8 cellular contexts compared by ENCODE assay signal in the genomic region with DNA sequence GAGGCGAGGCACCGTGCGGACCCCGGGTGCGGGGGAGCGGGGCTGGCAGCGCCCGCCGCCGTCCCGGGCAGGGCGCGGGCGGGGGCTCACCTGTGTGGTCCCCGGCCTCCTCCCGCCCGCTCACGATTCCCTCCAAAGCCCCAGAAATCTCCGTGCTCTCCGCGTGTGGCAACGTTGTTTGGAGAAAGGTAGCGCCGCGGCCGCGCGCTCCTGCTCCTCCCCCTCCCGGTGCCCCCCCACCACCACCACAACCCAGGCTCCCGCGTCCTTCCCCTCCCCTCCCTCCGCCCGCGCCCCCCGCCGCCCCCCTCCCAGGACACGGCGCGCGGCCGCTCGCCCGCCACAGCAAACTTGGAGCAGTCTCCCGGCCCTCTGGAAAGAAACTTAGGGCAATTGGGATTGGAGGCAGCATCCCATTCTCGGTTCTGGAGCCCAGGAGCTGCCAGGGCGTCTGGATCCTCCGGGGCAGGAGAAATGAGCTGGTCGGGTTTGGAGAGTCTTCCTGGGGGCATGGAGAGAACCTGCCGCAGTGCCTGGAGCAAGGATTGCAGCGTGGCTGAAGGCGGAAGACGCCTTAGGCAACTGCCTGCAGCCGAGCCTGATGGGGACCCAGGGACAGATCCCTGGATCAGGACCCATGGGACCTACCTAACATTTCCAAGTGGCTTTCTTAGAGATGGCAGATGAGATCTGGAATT. TPM values are rescaled to one million over a fixed set of nuclear protein-coding genes. Genes with fewer than 3 reads are reported as not detected.
DNase-seq lines count a peak whose midpoint lies in the region; ATAC-seq, FAIRE-seq and TF ChIP-seq lines count a peak whose summit lies in the region.

No MANE protein-coding gene starts in this region.

- H3K4me1 ChIP-seq in ES-I3 (ENCODE audit: insufficient read depth, low read length) (peaks cover 33% of the 10 kb centered on the region), MM.1S (ENCODE audit: low read length) (peaks cover 20% of the 10 kb centered on the region), keratinocyte (ENCODE audit: control insufficient read depth, extremely low read depth, insufficient read depth, low read length) (peaks cover 19% of the 10 kb centered on the region)

- peaks cover 20% of the 10 kb centered on the region for H3F3A ChIP-seq in MM.1S (ENCODE audit: insufficient read depth, low read length)

- H2AFZ ChIP-seq in MM.1S (ENCODE audit: low read length) (peak overlapping the region; percentile 28; the same call in 1 of the 2 replicates), keratinocyte (ENCODE audit: control insufficient read depth, low read length) (no peak overlapping the region)

- H3K4me3 ChIP-seq in MM.1S (ENCODE audit: low read length) (peak overlapping the region; percentile 88), cardiac fibroblast (replicated peaks in 1 of 2; ENCODE audit: low read depth in 2 of 2, low read length in 2 of 2) (peak overlapping the region; percentile 82 to 97), keratinocyte (ENCODE audit: control insufficient read depth in 2 of 3, extremely low read depth in 1 of 3, insufficient read depth in 2 of 3, low read depth in 1 of 3, low read length in 3 of 3) (peak overlapping the region; percentile 81 to 95 (median 85)), skin epidermis (peak overlapping the region; percentile 77 to 98 (median 89))

- H3K79me2 ChIP-seq in MM.1S (ENCODE audit: low read length) (peaks cover 62% of the 10 kb centered on the region), keratinocyte (ENCODE audit: control insufficient read depth, insufficient read depth, low read length) (peaks cover 53% of the 10 kb centered on the region)

- DNase-seq in MM.1S (peak; percentile 38), T-helper 1 cell (peak in 3 of 5 donors; percentile 30 to 40 (median 30)), cardiac fibroblast (ENCODE audit: low read depth in 2 of 2) (peak; percentile 60 to 63), keratinocyte (ENCODE audit: low read depth, low spot score) (no peak), D721Med (ENCODE audit: insufficient read length, low spot score) (no peak)

- H3K27me3 ChIP-seq in MM.1S (replicated peaks; ENCODE audit: insufficient read depth, low read length), result no peaks in the 10 kb centered on the region
- H3K27me3 ChIP-seq in keratinocyte (ENCODE audit: control insufficient read depth, extremely low read depth, insufficient read depth, low read length), result no peaks in the 10 kb centered on the region

- H4K20me1 ChIP-seq in MM.1S (ENCODE audit: insufficient read depth, low read length) (no peaks in the 10 kb centered on the region), keratinocyte (ENCODE audit: control insufficient read depth, extremely low read depth, insufficient read depth, low read length) (no peaks in the 10 kb centered on the region)

- H3K9ac ChIP-seq in ES-I3 (ENCODE audit: low read depth, low read length) (peak overlapping the region; percentile 84), MM.1S (ENCODE audit: low read length) (peak overlapping the region; percentile 98), keratinocyte (ENCODE audit: control insufficient read depth, extremely low read depth, insufficient read depth, low read length) (peak overlapping the region; percentile 95)

- H3K9me2 ChIP-seq in MM.1S (replicated peaks; ENCODE audit: insufficient read depth, low read length), result no peaks in the 10 kb centered on the region

- TF ChIP-seq CTCF in MM.1S (IDR thresholded peaks at IDR 0.05; ENCODE audit: low read length) (no peak), cardiac fibroblast (IDR thresholded peaks at IDR 0.05; ENCODE audit: low read depth, low read length) (no peak), keratinocyte (optimal IDR thresholded peaks at IDR 0.05 in 1 of 3, IDR thresholded peaks at IDR 0.05 in 1 of 3, conservative IDR thresholded peaks at IDR 0.05 in 1 of 3; ENCODE audit: extremely low read depth in 1 of 3, insufficient read depth in 2 of 3, low read length in 3 of 3) (no peak), D721Med (IDR thresholded peaks at IDR 0.05; ENCODE audit: insufficient read depth, missing control alignments) (no peak)

- FAIRE-seq in keratinocyte (lab: Jason Lieb, UNC) (no peak), D721Med (lab: Jason Lieb, UNC) (no peak)

- H3K9me1 ChIP-seq in keratinocyte (ENCODE audit: control insufficient read depth, extremely low read depth, insufficient read depth, low read length), result peaks cover 2% of the 10 kb centered on the region

- H3K9me3 ChIP-seq in ES-I3 (ENCODE audit: control insufficient read depth, insufficient read depth, low read length), result no peaks in the 10 kb centered on the region
- H3K9me3 ChIP-seq in MM.1S (replicated peaks; ENCODE audit: insufficient read depth, low read length), result no peaks in the 10 kb centered on the region
- no peaks in the 10 kb centered on the region for H3K9me3 ChIP-seq in keratinocyte (ENCODE audit: control insufficient read depth, low read depth, low read length)

- dilution Hi-C loops in keratinocyte (cut with MboI; ENCODE audit: extremely low pct_ligation_motif_present, low sequenced_read_pairs), result no loop called here

- ATAC-seq in HG03135 (IDR thresholded peaks at IDR 0.05; ENCODE audit: unreplicated experiment), result no peak

- H3K27ac ChIP-seq in MM.1S (ENCODE audit: low read length) (peak overlapping the region; percentile 91), keratinocyte (ENCODE audit: control insufficient read depth, insufficient read depth, low read length) (peak overlapping the region; percentile 97), skin epidermis (peak overlapping the region; percentile 92 to 100 (median 99))

- peak overlapping the region; percentile 82 for H3K4me2 ChIP-seq in MM.1S (ENCODE audit: low read depth, low read length)
- H3K4me2 ChIP-seq in keratinocyte (ENCODE audit: control insufficient read depth, extremely low read depth, insufficient read depth, low read depth, low read length), result peak overlapping the region; percentile 98

- H3K36me3 ChIP-seq in ES-I3 (ENCODE audit: insufficient read depth, low read length) (no peaks in the 10 kb centered on the region), MM.1S (replicated peaks; ENCODE audit: insufficient read depth, low read length) (no peaks in the 10 kb centered on the region), keratinocyte (ENCODE audit: control insufficient read depth in 2 of 2, extremely low read depth in 1 of 2, insufficient read depth in 2 of 2, low read length in 2 of 2) (no peaks in the 10 kb centered on the region)

RNA-seq across cellular contexts. Expression of gene KLF3, which starts 0.9 kb away (rescaled TPM):
- polyA plus RNA-seq in keratinocyte, result 22.2 to 39.9 TPM (median 25.5 TPM) in 3 replicates
- 48.0 TPM for polyA plus RNA-seq in keratinocyte (2011; ENCODE audit: low read depth)
- 17.6 and 30.3 TPM in 2 replicates for polyA plus RNA-seq in keratinocyte (2011; cell fraction: cytosol; rRNA removed)
- polyA plus RNA-seq in keratinocyte (2011; cell fraction: nucleus; rRNA removed), result 43.3 and 53.0 TPM in 2 replicates
- 19.9 and 73.1 TPM in 2 replicates for polyA plus RNA-seq in keratinocyte (2012; ENCODE audit: low replicate concordance)
- 21.6 to 85.9 TPM (median 61.8 TPM) in 3 replicates for polyA minus RNA-seq in keratinocyte
- 24.0 TPM for polyA minus RNA-seq in keratinocyte (2011; cell fraction: cytosol; rRNA and poly(A)+ RNA removed)
- 65.7 and 106 TPM in 2 replicates for polyA minus RNA-seq in keratinocyte (2011; cell fraction: nucleus; rRNA and poly(A)+ RNA removed)

Comparison
In these comparisons a context has a peak if more than half of its experiments do, and no peak if none do; other contexts are left out.
1. DNase-seq: peak in MM.1S (single experiment), T-helper 1 cell (3 of 5) and cardiac fibroblast (2 of 2); none in keratinocyte (single experiment) and D721Med (single experiment).
2. Peak in every context shown above with its lines, with median percentiles within 50 percentile points of each other: H3K9ac ChIP-seq, H3K27ac ChIP-seq and H3K4me3 ChIP-seq.